22 cellular contexts compared by ENCODE assay signal in the genomic region with DNA sequence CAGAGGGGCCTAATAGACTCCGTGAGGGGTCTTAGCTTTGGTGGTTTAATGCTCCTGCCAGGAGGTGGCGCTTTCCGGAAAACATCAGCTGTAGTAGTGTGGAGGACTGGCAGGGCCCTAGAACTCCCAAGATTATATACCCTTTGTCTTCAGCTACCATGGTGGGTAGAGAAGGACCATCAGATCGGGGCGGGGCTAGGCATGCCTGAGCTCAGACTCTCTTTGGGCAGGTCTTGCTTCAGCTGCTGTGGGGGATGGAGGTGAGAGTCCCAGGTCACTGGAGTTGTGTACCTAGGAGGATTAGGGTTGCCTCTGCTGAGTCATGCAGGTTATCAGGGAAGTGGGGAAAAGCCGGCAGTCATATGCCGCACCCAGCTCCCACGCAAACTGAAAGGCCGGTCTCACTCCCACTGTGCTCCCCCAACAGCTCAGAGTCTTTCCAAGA.
DNase-seq lines count a peak whose midpoint lies in the region; ATAC-seq and TF ChIP-seq lines count a peak whose summit lies in the region.
"Had no signal": no experiment of that assay in that cellular context is flagged by ENCODE, and none has a peak within 500 bp of the region (broad histone marks: within the 10 kb centered on the region; RNA-seq: fewer than 3 reads in every experiment).

No MANE protein-coding gene starts in this region.

- H2AFZ ChIP-seq in mammary epithelial cell (ENCODE audit: low read depth, low read length) (peak overlapping the region; percentile 31), hepatocyte (peak overlapping the region; percentile 31)

- no peaks in the 10 kb centered on the region for H3K4me1 Mint-ChIP-seq in MCF 10A (ENCODE audit: insufficient read depth, unreplicated experiment)
- H3K4me1 Mint-ChIP-seq in T-helper 2 cell treated with Interferon-gamma antibody and Interleukin-4, amounts not matched to agents 5 μg/mL and 100 μg/mL, for 36 hours (ENCODE audit: low read depth) = peaks cover 3% of the 10 kb centered on the region
- H3K4me1 Mint-ChIP-seq: B cell had no signal

- no peaks in the 10 kb centered on the region for H4K20me1 ChIP-seq in mammary epithelial cell (ENCODE audit: insufficient read depth, low read length)
- H4K20me1 ChIP-seq in hepatocyte (ENCODE audit: insufficient read depth, poor library complexity, severe bottlenecking) = no peaks in the 10 kb centered on the region

- H3K9me2 ChIP-seq in hepatocyte (replicated peaks; ENCODE audit: insufficient read depth) = no peaks in the 10 kb centered on the region

- 72% methylated on average over 3 of the region's 9 CpGs for WGBS in mammary epithelial cell (ENCODE audit: low coverage, missing lambda C conversion rate)
- WGBS in hepatocyte (ENCODE audit: low lambda C conversion rate, missing lambda C conversion rate) = 78% methylated on average over 9 of the region's 9 CpGs
- WGBS in transverse colon (ENCODE audit: low coverage in 1 of 2), 2 donors = 80 to 83% methylated on average over 1 to 9 of the region's 9 CpGs

- H3K4me2 ChIP-seq in mammary epithelial cell (ENCODE audit: insufficient read depth, low read depth, low read length) (no peak overlapping the region), hepatocyte (no peak overlapping the region)

- no peaks in the 10 kb centered on the region for H3K79me2 ChIP-seq in mammary epithelial cell (ENCODE audit: insufficient read depth, low read length)
- no peaks in the 10 kb centered on the region for H3K79me2 ChIP-seq in hepatocyte

- no peaks in the 10 kb centered on the region for H3K36me3 ChIP-seq in mammary epithelial cell (ENCODE audit: insufficient read depth, low read length)
- no peaks in the 10 kb centered on the region for H3K36me3 ChIP-seq in hepatocyte (replicated peaks; ENCODE audit: insufficient read depth, low read depth)
- H3K36me3 ChIP-seq in transverse colon = no peaks in the 10 kb centered on the region
- H3K36me3 ChIP-seq: ascending aorta, lower lobe of right lung had no signal

- no peaks in the 10 kb centered on the region for H3K9me3 Mint-ChIP-seq in MCF 10A (ENCODE audit: unreplicated experiment)
- no peaks in the 10 kb centered on the region for H3K9me3 Mint-ChIP-seq in T-helper 2 cell treated with Interferon-gamma antibody and Interleukin-4, amounts not matched to agents 5 μg/mL and 100 μg/mL, for 36 hours

- H3K4me3 Mint-ChIP-seq in MCF 10A (ENCODE audit: unreplicated experiment) = no peak overlapping the region
- no peak overlapping the region for H3K4me3 Mint-ChIP-seq in T-helper 2 cell treated with Interferon-gamma antibody and Interleukin-4, amounts not matched to agents 5 μg/mL and 100 μg/mL, for 36 hours
- H3K4me3 Mint-ChIP-seq: activated CD4-positive, alpha-beta T cell treated with anti-CD3 and anti-CD28 coated beads for 36 hours; B cell had no signal

- H3K4me1 ChIP-seq in mammary epithelial cell (ENCODE audit: insufficient read depth, low read length) = no peaks in the 10 kb centered on the region
- H3K4me1 ChIP-seq in hepatocyte (ENCODE audit: insufficient read depth) = no peaks in the 10 kb centered on the region
- H3K4me1 ChIP-seq in transverse colon = peaks cover 0 to 11% (median 0%) of the 10 kb centered on the region in 4 donors
- H3K4me1 ChIP-seq: ascending aorta, lower lobe of right lung had no signal

- ATAC-seq in HG03571 (IDR thresholded peaks at IDR 0.05; ENCODE audit: unreplicated experiment) = no peak
- ATAC-seq: activated CD4-positive, alpha-beta T cell treated with anti-CD3 and anti-CD28 coated beads for 36 hours; activated naive CD4-positive, alpha-beta T cell treated with anti-CD3 and anti-CD28 coated beads, Interleukin-2, amount 50 U/mL, for 72 hours; lower lobe of right lung had no signal

- H3K9ac ChIP-seq in mammary epithelial cell (ENCODE audit: insufficient read depth, low read length) = no peak overlapping the region

- H3K4me3 ChIP-seq in mammary epithelial cell (replicated peaks in 1 of 3; ENCODE audit: insufficient read depth in 1 of 3, low read depth in 2 of 3, low read length in 3 of 3) = no peak overlapping the region
- H3K4me3 ChIP-seq in hepatocyte = no peak overlapping the region
- H3K4me3 ChIP-seq in transverse colon = no peak overlapping the region
- H3K4me3 ChIP-seq: ascending aorta, lower lobe of right lung had no signal

- H3K9me3 ChIP-seq in mammary epithelial cell (replicated peaks; ENCODE audit: insufficient read depth, low read length) = peaks cover 2% of the 10 kb centered on the region
- no peaks in the 10 kb centered on the region for H3K9me3 ChIP-seq in hepatocyte (ENCODE audit: low read depth)
- no peaks in the 10 kb centered on the region for H3K9me3 ChIP-seq in transverse colon
- H3K9me3 ChIP-seq: ascending aorta, lower lobe of right lung had no signal

- intact Hi-C loops in mammary epithelial cell (cut with micrococcal nuclease) = no loop called here
- intact Hi-C loops in MCF 10A (cut with micrococcal nuclease) = no loop called here
- intact Hi-C loops in transverse colon (cut with DNase I; ENCODE audit: low total_unique reads) = no loop called here

- TF ChIP-seq EP300 in transverse colon (IDR thresholded peaks at IDR 0.05; ENCODE audit: low read depth) = no peak

- BruUV-seq in mammary epithelial cell (replicated peaks; lab: Mats Ljungman, UMichigan) (no TSS peak), MCF 10A (replicated peaks; lab: Mats Ljungman, UMichigan) (no TSS peak)

- dilution Hi-C loops in mammary epithelial cell (cut with HindIII; ENCODE audit: low sequenced_read_pairs) = no loop called here

- DNase-seq in mammary epithelial cell (no peak), MCF 10A (ENCODE audit: unreplicated experiment) (no peak), SW480 (ENCODE audit: low spot score) (peak; percentile 4), hepatocyte (ENCODE audit: low spot score) (peak; percentile 19), transverse colon (peak; percentile 11), inferior parietal cortex (ENCODE audit: extremely low spot score) (no peak)
- DNase-seq in T-helper 2 cell treated with Interferon-gamma antibody and Interleukin-4, amounts not matched to agents 5 μg/mL and 100 μg/mL, for 36 hours (ENCODE audit: low spot score) = no peak
- DNase-seq: activated CD4-positive, alpha-beta T cell treated with anti-CD3 and anti-CD28 coated beads for 36 hours; effector memory CD4-positive, alpha-beta T cell; islet precursor cell; Karpas-422; lower lobe of right lung; NCI-H1417 treated with DMSO at 0.1 percent for 48 hours; NCI-H526; nucleus accumbens; retina; stimulated activated CD4-positive, alpha-beta T cell treated with anti-CD3 and anti-CD28 coated beads, Interleukin-12 subunit alpha, Interleukin-12 subunit beta, amount 100 ng/mL, for 4 hours; substantia nigra had no signal

- POLR2A ChIA-PET in MCF 10A (lab: Yijun Ruan, JAX) = no interaction called here

- H3K27ac Mint-ChIP-seq in MCF 10A (ENCODE audit: low read depth, unreplicated experiment) = no peak overlapping the region
- H3K27ac Mint-ChIP-seq in T-helper 2 cell treated with Interferon-gamma antibody and Interleukin-4, amounts not matched to agents 5 μg/mL and 100 μg/mL, for 36 hours = no peak overlapping the region
- H3K27ac Mint-ChIP-seq: activated CD4-positive, alpha-beta T cell treated with anti-CD3 and anti-CD28 coated beads for 36 hours; B cell had no signal

- CTCF ChIA-PET in mammary epithelial cell (lab: Charles Lee; ENCODE audit: low non-redundant PET) (no interaction called here), MCF 10A (lab: Yijun Ruan, JAX) (interaction anchor here (0.6 to 1.6 kb wide), 2 partner anchors 11 to 440 kb away, joined by 3 to 5 read pairs; no protein-coding TSS in a partner anchor)

- H3K27ac ChIP-seq in mammary epithelial cell (ENCODE audit: insufficient read depth, low read depth, low read length) (no peak overlapping the region), hepatocyte (peak overlapping the region; percentile 12), transverse colon (no peak overlapping the region)
- H3K27ac ChIP-seq: ascending aorta, lower lobe of right lung had no signal

- no peak for TF ChIP-seq CTCF in mammary epithelial cell (conservative IDR thresholded peaks at IDR 0.05 in 1 of 2, IDR thresholded peaks at IDR 0.05 in 1 of 2; ENCODE audit: extremely low read depth in 1 of 2, insufficient read depth in 1 of 2, low read depth in 1 of 2, low read length in 2 of 2)
- TF ChIP-seq CTCF in MCF 10A (IDR thresholded peaks at IDR 0.05; ENCODE audit: unreplicated experiment) = no peak
- TF ChIP-seq CTCF in hepatocyte (IDR thresholded peaks at IDR 0.05; ENCODE audit: poor library complexity) = no peak
- TF ChIP-seq CTCF in transverse colon (IDR thresholded peaks at IDR 0.05) = no peak

- no peaks in the 10 kb centered on the region for H3K36me3 Mint-ChIP-seq in MCF 10A (ENCODE audit: insufficient read depth, unreplicated experiment)
- H3K36me3 Mint-ChIP-seq in T-helper 2 cell treated with Interferon-gamma antibody and Interleukin-4, amounts not matched to agents 5 μg/mL and 100 μg/mL, for 36 hours (ENCODE audit: low read depth) = no peaks in the 10 kb centered on the region

- no peaks in the 10 kb centered on the region for H3K27me3 ChIP-seq in mammary epithelial cell (ENCODE audit: insufficient read depth, low read length)
- no peaks in the 10 kb centered on the region for H3K27me3 ChIP-seq in hepatocyte
- no peaks in the 10 kb centered on the region for H3K27me3 ChIP-seq in transverse colon
- H3K27me3 ChIP-seq: ascending aorta had no signal

- in situ Hi-C loops in mammary epithelial cell (cut with MboI; ENCODE audit: low sequenced_read_pairs in 2 of 2) = no loop called here
- in situ Hi-C loops in transverse colon (cut with MboI; ENCODE audit: low pct_ligation_motif_present in 1 of 4, low pct_unique_long_range_greater_than_20kb in 1 of 4, low sequenced_read_pairs in 3 of 4) = no loop called here

- TF ChIP-seq POLR2A in transverse colon (IDR thresholded peaks at IDR 0.05) = no peak

- no peaks in the 10 kb centered on the region for H3K27me3 Mint-ChIP-seq in MCF 10A (ENCODE audit: insufficient read depth, unreplicated experiment)
- H3K27me3 Mint-ChIP-seq in T-helper 2 cell treated with Interferon-gamma antibody and Interleukin-4, amounts not matched to agents 5 μg/mL and 100 μg/mL, for 36 hours (ENCODE audit: low read depth) = no peaks in the 10 kb centered on the region
- H3K27me3 Mint-ChIP-seq: activated CD4-positive, alpha-beta T cell treated with anti-CD3 and anti-CD28 coated beads for 36 hours; B cell had no signal

Comparison
In these comparisons a context has a peak if more than half of its experiments do, and no peak if none do; other contexts are left out.
1. DNase-seq: peak in SW480 (single experiment), hepatocyte (single experiment) and transverse colon (single experiment); none in mammary epithelial cell (single experiment), MCF 10A (single experiment), T-helper 2 cell treated with Interferon-gamma antibody and Interleukin-4, amounts not matched to agents 5 μg/mL and 100 μg/mL, for 36 hours (single experiment) and inferior parietal cortex (single experiment).